In the genomic region with DNA sequence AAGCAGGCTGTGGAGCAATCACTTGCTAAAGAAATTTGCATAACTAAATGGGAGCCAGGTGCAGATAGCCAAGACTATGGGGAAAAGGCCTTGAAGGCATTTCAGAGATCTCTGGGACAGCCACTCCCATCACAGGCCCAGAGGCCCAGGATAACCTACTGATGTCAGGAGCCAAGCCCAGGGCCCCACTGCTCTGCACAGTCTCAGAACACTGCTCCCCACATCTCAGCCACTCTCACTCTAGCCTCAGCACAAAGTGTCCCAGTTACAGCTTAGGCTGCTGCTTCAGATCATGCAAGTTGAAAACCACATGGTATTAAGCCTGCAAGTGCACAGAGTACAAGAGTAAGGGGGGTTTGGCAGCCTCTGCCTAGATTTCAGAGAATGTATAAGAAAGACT, we compare ENCODE assay signal across 28 cellular contexts.
"Had no signal": no experiment of that assay in that cellular context is flagged by ENCODE, and none has a peak within 500 bp of the region (broad histone marks: within the 10 kb centered on the region; RNA-seq: fewer than 3 reads in every experiment).

No MANE protein-coding gene starts in this region.

- H3K27ac ChIP-seq: brain microvascular endothelial cell, cardiac muscle cell had no signal

- ATAC-seq: activated naive CD4-positive, alpha-beta T cell treated with anti-CD3 and anti-CD28 coated beads, Interleukin-2, amount 50 U/mL, for 72 hours; activated naive CD8-positive, alpha-beta T cell treated with anti-CD3 and anti-CD28 coated beads, Interleukin-2, amount 50 U/mL, for 24 hours; activated T-cell treated with anti-CD3 and anti-CD28 coated beads, Interleukin-2, amount 50 U/mL, for 4 hours; K562; Panc1; T-helper 17 cell had no signal

- H3K9me3 Mint-ChIP-seq: activated B cell treated with CpG ODN at 0.5 μM for 24 hours had no signal

- DNase-seq: activated B cell treated with CpG ODN at 0.5 μM for 24 hours; activated CD4-positive, alpha-beta memory T cell treated with anti-CD3 and anti-CD28 coated beads for 36 hours; activated CD4-positive, alpha-beta T cell treated with anti-CD3 and anti-CD28 coated beads, Interleukin-2, amount 10 ng/mL, durations not matched to agents 7 days and 5 days; activated CD8-positive, alpha-beta memory T cell treated with anti-CD3 and anti-CD28 coated beads for 24 hours; activated effector memory CD4-positive, alpha-beta T cell treated with anti-CD3 and anti-CD28 coated beads, Interleukin-2, amount 50 U/mL, for 16 hours; activated naive CD4-positive, alpha-beta T cell treated with Interleukin-2 at 50 U/mL for 16 hours; activated naive CD8-positive, alpha-beta T cell treated with anti-CD3 and anti-CD28 coated beads, Interleukin-2, amount 50 U/mL, for 24 hours; activated T-cell treated with anti-CD3 and anti-CD28 coated beads, Interleukin-2, amount 50 U/mL, for 4 hours; brain microvascular endothelial cell; Karpas-422; MM.1S; NCI-H1105; NCI-H1436; NCI-H1694 treated with DMSO at 0.1 percent for 48 hours; NCI-H2029 treated with DMSO at 0.1 percent for 48 hours; NCI-H345; NCI-H510A; NCI-H69; NK-92 treated with Interleukin-12 subunit alpha and Interleukin-12 subunit beta, amount 100 ng/mL, for 24 hours; OCI-M1; RPMI8226; SHP77; T-helper 17 cell; T-helper 9 cell had no signal

- FAIRE-seq: K562 had no signal

- H3K27ac Mint-ChIP-seq: activated B cell treated with CpG ODN at 0.5 μM for 24 hours; activated CD4-positive, alpha-beta memory T cell treated with anti-CD3 and anti-CD28 coated beads for 36 hours; activated CD4-positive, alpha-beta T cell treated with anti-CD3 and anti-CD28 coated beads, Interleukin-2, amount 10 ng/mL, durations not matched to agents 7 days and 5 days; activated naive CD4-positive, alpha-beta T cell treated with anti-CD3 and anti-CD28 coated beads, Interleukin-2, amount 50 U/mL, for 72 hours; activated naive CD8-positive, alpha-beta T cell treated with anti-CD3 and anti-CD28 coated beads, Interleukin-2, amount 50 U/mL, for 24 hours; T-helper 17 cell had no signal

- H3K27me3 Mint-ChIP-seq: activated B cell treated with CpG ODN at 0.5 μM for 24 hours; activated CD4-positive, alpha-beta memory T cell treated with anti-CD3 and anti-CD28 coated beads for 36 hours; activated naive CD8-positive, alpha-beta T cell treated with anti-CD3 and anti-CD28 coated beads, Interleukin-2, amount 50 U/mL, for 24 hours; T-helper 17 cell had no signal

- H3K4me3 ChIP-seq: cardiac muscle cell, K562 had no signal

- H3K4me3 Mint-ChIP-seq: activated B cell treated with CpG ODN at 0.5 μM for 24 hours; activated CD4-positive, alpha-beta memory T cell treated with anti-CD3 and anti-CD28 coated beads for 36 hours; activated CD4-positive, alpha-beta T cell treated with anti-CD3 and anti-CD28 coated beads, Interleukin-2, amount 10 ng/mL, durations not matched to agents 7 days and 5 days; activated naive CD8-positive, alpha-beta T cell treated with anti-CD3 and anti-CD28 coated beads, Interleukin-2, amount 50 U/mL, for 24 hours; activated T-cell treated with anti-CD3 and anti-CD28 coated beads, Interleukin-2, amount 50 U/mL, for 4 hours; T-helper 17 cell had no signal

- H3K4me1 Mint-ChIP-seq: activated B cell treated with CpG ODN at 0.5 μM for 24 hours; activated CD4-positive, alpha-beta T cell treated with anti-CD3 and anti-CD28 coated beads, Interleukin-2, amount 10 ng/mL, durations not matched to agents 7 days and 5 days; T-helper 17 cell had no signal

- H3K36me3 ChIP-seq: brain microvascular endothelial cell, cardiac muscle cell had no signal

- H3K27me3 ChIP-seq: brain microvascular endothelial cell, cardiac muscle cell had no signal

- H3K36me3 Mint-ChIP-seq: activated CD4-positive, alpha-beta memory T cell treated with anti-CD3 and anti-CD28 coated beads for 36 hours had no signal
